21 cellular contexts compared by ENCODE assay signal in the genomic region with DNA sequence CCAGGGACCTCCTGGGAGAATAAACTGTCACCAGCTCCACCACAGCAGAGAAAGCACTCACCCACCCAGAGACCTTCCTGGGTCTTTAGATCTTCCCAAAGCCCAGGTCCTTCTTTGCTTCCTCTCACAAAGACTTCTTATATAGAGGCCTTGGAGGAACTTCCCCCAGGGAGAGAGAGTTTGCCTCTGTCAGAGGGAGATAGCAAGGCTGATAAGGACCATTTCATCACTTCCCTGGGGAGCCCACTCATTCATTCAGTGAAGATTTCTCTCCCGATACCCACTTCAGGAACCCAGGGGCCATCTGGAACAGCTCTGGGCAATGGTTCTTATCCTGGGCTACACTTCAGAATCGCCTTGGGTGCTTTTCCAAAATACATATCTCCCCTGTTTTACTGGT. TPM values are rescaled to one million over a fixed set of nuclear protein-coding genes. Genes with fewer than 3 reads are reported as not detected.
"Had no signal": no experiment of that assay in that cellular context is flagged by ENCODE, and none has a peak within 500 bp of the region (broad histone marks: within the 10 kb centered on the region; RNA-seq: fewer than 3 reads in every experiment).

A gene with protein sequence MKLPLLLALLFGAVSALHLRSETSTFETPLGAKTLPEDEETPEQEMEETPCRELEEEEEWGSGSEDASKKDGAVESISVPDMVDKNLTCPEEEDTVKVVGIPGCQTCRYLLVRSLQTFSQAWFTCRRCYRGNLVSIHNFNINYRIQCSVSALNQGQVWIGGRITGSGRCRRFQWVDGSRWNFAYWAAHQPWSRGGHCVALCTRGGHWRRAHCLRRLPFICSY (minus strand): TSS at position 116 of the 400 bp plus-strand sequence. CDS start 706 bp downstream, outside the sequence.

- ATAC-seq: activated CD4-positive, CD25-positive, alpha-beta regulatory T cell treated with anti-CD3 and anti-CD28 coated beads, Interleukin-2, amount 50 U/mL, for 24 hours; activated CD8-positive, alpha-beta T cell treated with anti-CD3 and anti-CD28 coated beads for 36 hours; heart right ventricle; left colon; lower lobe of right lung; right cardiac atrium; stimulated activated naive CD8-positive, alpha-beta T cell treated with anti-CD3 and anti-CD28 coated beads, Interleukin-15, Interleukin-2, amounts not matched to agents 100 U/mL and 50 U/mL, for 24 hours had no signal

- DNase-seq: activated CD4-positive, alpha-beta T cell treated with anti-CD3 and anti-CD28 coated beads, Interleukin-2, amount 10 ng/mL, durations not matched to agents 24 days and 14 days; activated CD8-positive, alpha-beta T cell treated with anti-CD3 and anti-CD28 coated beads for 36 hours; activated naive CD4-positive, alpha-beta T cell treated with Interleukin-2 at 50 U/mL for 16 hours; activated naive CD8-positive, alpha-beta T cell treated with anti-CD3 and anti-CD28 coated beads, Interleukin-2, amount 10 ng/mL, durations not matched to agents 7 days and 5 days; activated T-cell treated with anti-CD3 and anti-CD28 coated beads, Interleukin-2, amount 50 U/mL, for 1 hour; amniotic stem cell; cerebellar nuclear complex; heart right ventricle; left colon; lower lobe of right lung; naive B cell; nucleus accumbens; right cardiac atrium; stimulated activated CD4-positive, alpha-beta T cell treated with anti-CD3 and anti-CD28 coated beads, Interleukin-4, amount 100 ng/mL, for 24 hours; stimulated activated naive CD8-positive, alpha-beta T cell treated with anti-CD3 and anti-CD28 coated beads, Interleukin-15, Interleukin-2, amounts not matched to agents 100 U/mL and 50 U/mL, for 24 hours; T1000; thyroid gland had no signal

RNA-seq across cellular contexts. Expression of the gene that starts here (rescaled TPM):
- total RNA-seq: activated T-helper 2 cell treated with anti-CD3 and anti-CD28 coated beads, Interferon-gamma antibody, Interleukin-2, Interleukin-4, amounts not matched to agents 10 μg/mL and 5 μg/mL and 100 μg/mL, durations not matched to agents 14 hours and 24 hours and 36 hours; fibroblast of villous mesenchyme; lower lobe of right lung; T-helper 1 cell treated with Interleukin-12 subunit alpha and Interleukin-12 subunit beta and Interleukin-4 antibody, amounts not matched to agents 30 ng/mL and 1 ng/mL, for 36 hours had no signal
